Comparison of ENCODE assay signal across 3 cellular contexts in the genomic region with DNA sequence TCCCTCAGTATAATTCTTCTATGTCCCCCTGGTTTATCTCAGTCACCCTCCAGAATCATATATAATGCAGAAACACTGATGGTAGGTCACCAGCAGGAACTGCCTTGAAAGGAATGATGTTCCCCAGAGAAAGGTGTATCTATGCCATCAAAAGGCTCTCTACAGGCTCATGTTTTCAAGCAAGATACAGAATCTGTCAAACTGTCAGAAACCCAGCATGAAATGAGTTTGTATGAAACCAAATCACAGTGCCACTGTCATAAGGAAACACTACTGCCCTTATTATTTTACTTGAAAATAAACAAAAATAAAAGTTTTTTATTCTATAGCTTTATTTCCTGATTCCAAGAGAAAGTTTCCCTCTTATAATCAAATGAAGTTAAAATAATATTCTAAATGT.
"Had no signal": no experiment of that assay in that cellular context is flagged by ENCODE, and none has a peak within 500 bp of the region (broad histone marks: within the 10 kb centered on the region; RNA-seq: fewer than 3 reads in every experiment).

No MANE protein-coding gene starts in this region.

- H3K4me3 ChIP-seq: GM12878 had no signal

- DNase-seq: GDM1, GF-D8 had no signal
